5 cellular contexts compared by ENCODE assay signal in the genomic region with DNA sequence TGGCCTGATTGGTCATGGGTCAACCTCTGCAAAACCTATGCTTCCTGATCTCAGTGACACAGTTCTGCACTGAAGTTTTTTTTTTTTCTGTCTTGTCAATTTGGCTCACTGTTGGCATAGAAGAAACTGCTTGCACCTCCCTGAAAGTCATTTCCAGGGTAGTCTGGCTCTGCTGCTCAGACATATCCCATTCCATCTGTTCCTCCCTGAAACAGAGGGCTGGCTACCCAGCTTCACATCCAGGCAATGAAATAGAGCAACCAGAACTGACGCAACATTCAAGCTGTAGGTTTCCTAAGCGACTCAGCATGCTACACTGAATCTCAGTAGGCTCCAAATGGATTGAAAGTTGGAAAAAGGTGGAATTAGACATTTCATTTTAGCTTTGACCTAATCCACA.
"Had no signal": no experiment of that assay in that cellular context is flagged by ENCODE, and none has a peak within 500 bp of the region (broad histone marks: within the 10 kb centered on the region; RNA-seq: fewer than 3 reads in every experiment).

No MANE protein-coding gene starts in this region.

- H3K4me1 Mint-ChIP-seq: IgD-negative memory B cell had no signal

- H3K9me3 Mint-ChIP-seq: GM23338, H9, IgD-negative memory B cell had no signal

- H3K27ac Mint-ChIP-seq: GM23338, H9, IgD-negative memory B cell had no signal

- H3K4me3 Mint-ChIP-seq: GM23338, H9, IgD-negative memory B cell had no signal

- DNase-seq: H9, HCEC 1CT, KBM-7 had no signal

- H3K36me3 Mint-ChIP-seq: IgD-negative memory B cell had no signal
